ENCODE assay signal across 8 cellular contexts in the genomic region with DNA sequence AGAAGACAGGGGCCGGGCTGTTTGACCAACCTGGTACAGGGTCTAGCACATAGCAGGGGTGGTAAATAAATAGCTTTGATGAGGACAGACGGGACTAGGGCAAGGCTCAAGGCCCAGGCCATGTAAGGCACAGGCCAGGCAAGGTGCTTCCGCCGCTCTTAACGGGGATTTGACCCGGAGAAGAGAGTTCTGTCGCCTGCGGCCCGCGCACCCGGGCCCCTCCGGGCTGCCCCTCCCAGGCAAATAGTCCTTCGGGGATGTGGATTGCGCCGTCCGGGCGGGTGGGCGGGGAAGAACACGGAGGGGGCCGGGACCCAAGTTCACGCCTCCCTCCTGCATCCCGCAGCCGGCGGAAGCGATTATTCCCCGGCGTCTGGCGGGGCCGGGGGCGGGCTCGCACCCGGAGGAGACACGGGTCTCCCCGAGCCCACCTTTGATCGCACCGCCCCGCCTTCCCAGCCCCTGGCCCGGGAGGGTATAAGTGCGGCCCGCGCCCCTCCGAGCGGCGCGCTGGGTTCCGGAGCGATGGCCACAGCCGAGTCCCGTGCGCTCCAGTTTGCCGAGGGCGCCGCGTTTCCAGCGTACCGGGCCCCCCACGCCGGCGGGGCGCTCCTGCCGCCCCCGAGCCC. TPM values are rescaled to one million over a fixed set of nuclear protein-coding genes. Genes with fewer than 3 reads are reported as not detected.
DNase-seq lines count a peak whose midpoint lies in the region; ATAC-seq and TF ChIP-seq lines count a peak whose summit lies in the region.

A gene (plus strand): TSS at position 508 of the 629 bp plus-strand sequence. CDS start 18 bp downstream, at position 526.

- no peak for TF ChIP-seq POLR2A in GM18505 (IDR thresholded peaks at IDR 0.05; ENCODE audit: borderline replicate concordance, extremely low read depth, insufficient read depth, insufficient read length)

- no peaks in the 10 kb centered on the region for H3K9me3 ChIP-seq in A673 (ENCODE audit: low read depth, low read length, poor library complexity, severe bottlenecking)
- H3K9me3 ChIP-seq in tibial artery: no peaks in the 10 kb centered on the region

- peak within 1 kb of the TSS; percentile 53 for H3K4me3 ChIP-seq in A673 (ENCODE audit: low read depth, low read length, poor library complexity, severe bottlenecking)
- H3K4me3 ChIP-seq in tibial artery: peak within 1 kb of the TSS; percentile 28 to 51

- H3K36me3 ChIP-seq in A673 (ENCODE audit: insufficient read depth, low read length, poor library complexity, severe bottlenecking): no peaks in the 10 kb centered on the region
- no peaks in the 10 kb centered on the region for H3K36me3 ChIP-seq in tibial artery

- H3K4me1 Mint-ChIP-seq in activated T-helper 2 cell treated with anti-CD3 and anti-CD28 coated beads, Interferon-gamma antibody, Interleukin-2, Interleukin-4, amounts not matched to agents 10 μg/mL and 5 μg/mL and 100 μg/mL, durations not matched to agents 14 hours and 24 hours and 36 hours (ENCODE audit: low read depth): peaks cover 1% of the 10 kb centered on the region
- H3K4me1 Mint-ChIP-seq in immature natural killer cell: peaks cover 5 to 13% of the 10 kb centered on the region in 2 donors

- H3K27me3 Mint-ChIP-seq in activated T-helper 2 cell treated with anti-CD3 and anti-CD28 coated beads, Interferon-gamma antibody, Interleukin-2, Interleukin-4, amounts not matched to agents 10 μg/mL and 5 μg/mL and 100 μg/mL, durations not matched to agents 14 hours and 24 hours and 36 hours (ENCODE audit: low read depth): peaks cover 30% of the 10 kb centered on the region
- peaks cover 5 to 14% (median 7%) of the 10 kb centered on the region in 3 donors for H3K27me3 Mint-ChIP-seq in immature natural killer cell (ENCODE audit: low read depth in 3 of 3)

- H3K27me3 ChIP-seq in A673 (replicated peaks; ENCODE audit: insufficient read depth, low read depth, low read length, poor library complexity) (peaks cover 5% of the 10 kb centered on the region), tibial artery (peaks cover 0 to 30% of the 10 kb centered on the region in 2 donors)

- peak; percentile 50 for ATAC-seq in GM18505 (IDR thresholded peaks at IDR 0.05; ENCODE audit: unreplicated experiment)
- ATAC-seq in HG03025 (IDR thresholded peaks at IDR 0.05; ENCODE audit: low FRiP score, unreplicated experiment): peak; percentile 42

- no peak for TF ChIP-seq CTCF in A673 (conservative IDR thresholded peaks at IDR 0.05; ENCODE audit: low read depth, low read length)
- no peak for TF ChIP-seq CTCF in tibial artery (IDR thresholded peaks at IDR 0.05)

- POLR2A ChIA-PET in A673 (lab: Charles Lee; ENCODE audit: low non-redundant PET): no interaction called here

- intact Hi-C loops in A673 (cut with micrococcal nuclease; ENCODE audit: unreplicated experiment) (no loop called here), tibial artery (cut with DNase I; ENCODE audit: low total_unique reads) (no loop called here)
- intact Hi-C loops in activated T-helper 2 cell treated with anti-CD3 and anti-CD28 coated beads, Interferon-gamma antibody, Interleukin-2, Interleukin-4, amounts not matched to agents 10 μg/mL and 5 μg/mL and 100 μg/mL, durations not matched to agents 14 hours and 24 hours and 36 hours (cut with micrococcal nuclease): no loop called here

- no peaks in the 10 kb centered on the region for H3K9me3 Mint-ChIP-seq in activated T-helper 2 cell treated with anti-CD3 and anti-CD28 coated beads, Interferon-gamma antibody, Interleukin-2, Interleukin-4, amounts not matched to agents 10 μg/mL and 5 μg/mL and 100 μg/mL, durations not matched to agents 14 hours and 24 hours and 36 hours
- H3K9me3 Mint-ChIP-seq in immature natural killer cell: no peaks in the 10 kb centered on the region

- no peak within 1 kb of the TSS for H3K27ac Mint-ChIP-seq in activated T-helper 2 cell treated with anti-CD3 and anti-CD28 coated beads, Interferon-gamma antibody, Interleukin-2, Interleukin-4, amounts not matched to agents 10 μg/mL and 5 μg/mL and 100 μg/mL, durations not matched to agents 14 hours and 24 hours and 36 hours
- no peak within 1 kb of the TSS for H3K27ac Mint-ChIP-seq in immature natural killer cell

- peak within 1 kb of the TSS; percentile 75 for H3K4me3 Mint-ChIP-seq in activated T-helper 2 cell treated with anti-CD3 and anti-CD28 coated beads, Interferon-gamma antibody, Interleukin-2, Interleukin-4, amounts not matched to agents 10 μg/mL and 5 μg/mL and 100 μg/mL, durations not matched to agents 14 hours and 24 hours and 36 hours (ENCODE audit: low read depth)
- peak within 1 kb of the TSS; percentile 58 to 74 (median 69) for H3K4me3 Mint-ChIP-seq in immature natural killer cell

- CTCF ChIA-PET in A673 (lab: Charles Lee): interaction anchor here (0.5 kb wide), 1 partner anchor 444 kb away, joined by 8 read pairs; no protein-coding TSS in a partner anchor

- no TSS peak for BruUV-seq in A673 (replicated peaks; lab: Mats Ljungman, UMichigan)

- DNase-seq in A673 (ENCODE audit: low spot score) (no peak), immature natural killer cell (no peak), tibial artery (no peak), NCI-H1092 (lab: John Stamatoyannopoulos, UW) (no peak), NCI-H2196 treated with DMSO at 0.1 percent for 48 hours (lab: John Stamatoyannopoulos, UW; ENCODE audit: unreplicated experiment) (no peak)
- no peak for DNase-seq in activated T-helper 2 cell treated with anti-CD3 and anti-CD28 coated beads, Interferon-gamma antibody, Interleukin-2, Interleukin-4, amounts not matched to agents 10 μg/mL and 5 μg/mL and 100 μg/mL, durations not matched to agents 14 hours and 24 hours and 36 hours (ENCODE audit: low spot score)

- no peaks in the 10 kb centered on the region for H3K36me3 Mint-ChIP-seq in activated T-helper 2 cell treated with anti-CD3 and anti-CD28 coated beads, Interferon-gamma antibody, Interleukin-2, Interleukin-4, amounts not matched to agents 10 μg/mL and 5 μg/mL and 100 μg/mL, durations not matched to agents 14 hours and 24 hours and 36 hours (ENCODE audit: low read depth)
- no peaks in the 10 kb centered on the region for H3K36me3 Mint-ChIP-seq in immature natural killer cell

- H3K27ac ChIP-seq in A673 (ENCODE audit: low read depth, low read length, poor library complexity, severe bottlenecking) (no peak within 1 kb of the TSS), tibial artery (no peak within 1 kb of the TSS)

- H3K4me1 ChIP-seq in A673 (ENCODE audit: insufficient read depth, low read length, poor library complexity, severe bottlenecking): no peaks in the 10 kb centered on the region
- peaks cover 0 to 13% (median 7%) of the 10 kb centered on the region in 4 donors for H3K4me1 ChIP-seq in tibial artery

RNA-seq across cellular contexts. Expression of the gene that starts here (rescaled TPM):
- 0.39 TPM in 1 of 2 replicates, not detected in the other for total RNA-seq in A673 (2021)
- total RNA-seq in activated T-helper 2 cell treated with anti-CD3 and anti-CD28 coated beads, Interferon-gamma antibody, Interleukin-2, Interleukin-4, amounts not matched to agents 10 μg/mL and 5 μg/mL and 100 μg/mL, durations not matched to agents 14 hours and 24 hours and 36 hours: 0.39 TPM in 1 of 2 replicates, not detected in the other
- not detected for polyA plus RNA-seq in immature natural killer cell
